19 cellular contexts compared by ENCODE assay signal in genomic region chr19:49835562-49835961, GRCh38. TPM values are rescaled to one million over a fixed set of nuclear protein-coding genes. Genes with fewer than 3 reads are reported as not detected.
DNase-seq lines count a peak whose midpoint lies in the region; ATAC-seq, FAIRE-seq and TF ChIP-seq lines count a peak whose summit lies in the region.
"Had no signal": no experiment of that assay in that cellular context is flagged by ENCODE, and none has a peak within 500 bp of the region (broad histone marks: within the 10 kb centered on the region; RNA-seq: fewer than 3 reads in every experiment).

No MANE protein-coding gene starts in this region.

- DNase-seq in cardiac muscle cell (ENCODE audit: low read depth in 1 of 2, low spot score in 1 of 2) = no peak
- DNase-seq in left cardiac atrium = no peak
- DNase-seq in RWPE2 (ENCODE audit: low spot score) = peak; percentile 60
- no peak for DNase-seq in mesenchymal stem cell
- DNase-seq in NCI-H128 (lab: John Stamatoyannopoulos, UW; ENCODE audit: unreplicated experiment) = no peak
- DNase-seq in dedifferentiated amniotic fluid mesenchymal stem cell (ENCODE audit: extremely low spot score) = no peak
- no peak for DNase-seq in GM19239 (ENCODE audit: insufficient read length, low spot score)
- DNase-seq: CD8-positive, alpha-beta T cell; DMS 273 treated with DMSO at 0.1 percent for 48 hours; DMS53; DND-41; EL; HFFc6 had no signal

- H2BK120ac ChIP-seq in mesenchymal stem cell (ENCODE audit: low read depth, low read length) = no peak overlapping the region

- peak overlapping the region; percentile 14 for H3K27ac ChIP-seq in cardiac muscle cell
- H3K27ac ChIP-seq in RWPE2 (ENCODE audit: poor library complexity, severe bottlenecking) = no peak overlapping the region
- no peak overlapping the region for H3K27ac ChIP-seq in mesenchymal stem cell (ENCODE audit: low read length, poor library complexity, severe bottlenecking)
- peak overlapping the region; percentile 96 for H3K27ac ChIP-seq in skeletal muscle tissue (ENCODE audit: low read depth, low read length)
- H3K27ac ChIP-seq: BLaER1 treated with 17β-estradiol and CSF1 and Interleukin-3, amounts not matched to agents 10 nM and 100 nM had no signal

- H3K9ac ChIP-seq in mesenchymal stem cell (ENCODE audit: low read length) = no peak overlapping the region
- H3K9ac ChIP-seq in skeletal muscle tissue (ENCODE audit: low read depth in 1 of 3, low read length in 3 of 3) = peak overlapping the region in 1 of 3 donors; percentile 40
- H3K9ac ChIP-seq: BLaER1 treated with 17β-estradiol and CSF1 and Interleukin-3, amounts not matched to agents 10 nM and 100 nM had no signal

- H3K36me3 ChIP-seq in cardiac muscle cell (peaks cover 31% of the 10 kb centered on the region), RWPE2 (ENCODE audit: low read depth) (peaks cover 59% of the 10 kb centered on the region), mesenchymal stem cell (ENCODE audit: control insufficient read depth in 1 of 2, insufficient read depth in 2 of 2, low read depth in 1 of 2, low read length in 2 of 2) (peaks cover 92 to 97% of the 10 kb centered on the region in 2 experiments), skeletal muscle tissue (ENCODE audit: control insufficient read depth in 3 of 3, insufficient read depth in 3 of 3, low read length in 3 of 3) (peaks cover 55 to 66% (median 59%) of the 10 kb centered on the region in 3 donors)

- H3K9me3 ChIP-seq in cardiac muscle cell (ENCODE audit: low read depth) (no peaks in the 10 kb centered on the region), RWPE2 (ENCODE audit: severe bottlenecking) (no peaks in the 10 kb centered on the region), mesenchymal stem cell (ENCODE audit: control insufficient read depth, low read length) (no peaks in the 10 kb centered on the region), skeletal muscle tissue (ENCODE audit: control insufficient read depth in 3 of 3, low read length in 3 of 3) (no peaks in the 10 kb centered on the region)
- H3K9me3 ChIP-seq: BLaER1 treated with 17β-estradiol and CSF1 and Interleukin-3, amounts not matched to agents 10 nM and 100 nM had no signal

- 96% methylated on average over 8 of the region's 12 CpGs for WGBS in mesenchymal stem cell

- no peak overlapping the region for H2BK12ac ChIP-seq in mesenchymal stem cell (ENCODE audit: low read length in 2 of 2)

- no peak overlapping the region for H3K23ac ChIP-seq in mesenchymal stem cell (ENCODE audit: low read length in 2 of 2)

- H3K79me1 ChIP-seq in mesenchymal stem cell (replicated peaks; ENCODE audit: low read length, poor library complexity, severe bottlenecking) = peaks cover 43% of the 10 kb centered on the region

- peak overlapping the region; percentile 7 for H2BK15ac ChIP-seq in mesenchymal stem cell (ENCODE audit: low read depth, poor library complexity, severe bottlenecking)

- no peak overlapping the region for H4K8ac ChIP-seq in mesenchymal stem cell (ENCODE audit: low read length)

- H2AK5ac ChIP-seq in mesenchymal stem cell (ENCODE audit: low read length, severe bottlenecking) = no peak overlapping the region

- H3K18ac ChIP-seq in mesenchymal stem cell (ENCODE audit: low read depth in 1 of 2, low read length in 2 of 2) = no peak overlapping the region

- H3K4me1 ChIP-seq in cardiac muscle cell (ENCODE audit: low read depth) (peaks cover 11% of the 10 kb centered on the region), RWPE2 (ENCODE audit: insufficient read depth, poor library complexity, severe bottlenecking) (no peaks in the 10 kb centered on the region), mesenchymal stem cell (ENCODE audit: control insufficient read depth, insufficient read depth, low read depth, low read length) (peaks cover 28% of the 10 kb centered on the region), skeletal muscle tissue (ENCODE audit: control insufficient read depth in 3 of 3, insufficient read depth in 3 of 3, low read length in 3 of 3) (peaks cover 22 to 39% (median 34%) of the 10 kb centered on the region in 3 donors)

- intact Hi-C loops in left cardiac atrium (cut with DNase I) = no loop called here

- no peak for FAIRE-seq in GM19239 (lab: Jason Lieb, UNC)
- FAIRE-seq: GM12878, H54 had no signal

- H3K4me2 ChIP-seq in mesenchymal stem cell (ENCODE audit: low read length, poor library complexity, severe bottlenecking) = no peak overlapping the region
- H3K4me2 ChIP-seq: BLaER1 treated with 17β-estradiol and CSF1 and Interleukin-3, amounts not matched to agents 10 nM and 100 nM; GM23338 had no signal

- no peak overlapping the region for H3K14ac ChIP-seq in mesenchymal stem cell (ENCODE audit: low read length in 2 of 2)

- ATAC-seq in left cardiac atrium (no peak), RWPE2 (ENCODE audit: low read depth) (no peak)
- ATAC-seq: CD8-positive, alpha-beta T cell; GM12878; HCT116 had no signal

- H3K27me3 ChIP-seq in cardiac muscle cell (no peaks in the 10 kb centered on the region), RWPE2 (ENCODE audit: insufficient read depth, poor library complexity, severe bottlenecking) (no peaks in the 10 kb centered on the region), mesenchymal stem cell (ENCODE audit: control insufficient read depth in 1 of 2, insufficient read depth in 1 of 2, low read length in 2 of 2) (no peaks in the 10 kb centered on the region), skeletal muscle tissue (ENCODE audit: control insufficient read depth in 3 of 3, insufficient read depth in 3 of 3, low read length in 3 of 3) (no peaks in the 10 kb centered on the region)
- H3K27me3 ChIP-seq: BLaER1 treated with 17β-estradiol and CSF1 and Interleukin-3, amounts not matched to agents 10 nM and 100 nM had no signal

- H2AFZ ChIP-seq in mesenchymal stem cell (ENCODE audit: low read depth, low read length) = no peak overlapping the region
- H2AFZ ChIP-seq: GM23338 had no signal

- TF ChIP-seq CTCF in cardiac muscle cell (IDR thresholded peaks at IDR 0.05; ENCODE audit: low read depth, low read length) (no peak), RWPE2 (IDR thresholded peaks at IDR 0.05; ENCODE audit: poor library complexity, severe bottlenecking) (no peak)

- no peak overlapping the region for H3K4me3 ChIP-seq in cardiac muscle cell
- H3K4me3 ChIP-seq in RWPE2 (ENCODE audit: severe bottlenecking) = no peak overlapping the region
- no peak overlapping the region for H3K4me3 ChIP-seq in mesenchymal stem cell (ENCODE audit: insufficient read depth in 1 of 2, low read depth in 1 of 2, low read length in 2 of 2)
- no peak overlapping the region for H3K4me3 ChIP-seq in skeletal muscle tissue (ENCODE audit: low read length in 3 of 3)
- H3K4me3 ChIP-seq: BLaER1 treated with 17β-estradiol and CSF1 and Interleukin-3, amounts not matched to agents 10 nM and 100 nM; GM12878; GM23338 had no signal

- no peak overlapping the region for H3K4ac ChIP-seq in mesenchymal stem cell (ENCODE audit: low read depth in 1 of 2, low read length in 2 of 2)

- H2BK5ac ChIP-seq in mesenchymal stem cell (ENCODE audit: low read depth, low read length, poor library complexity, severe bottlenecking) = no peak overlapping the region

- no peak overlapping the region for H4K91ac ChIP-seq in mesenchymal stem cell (ENCODE audit: low read length)

RNA-seq across cellular contexts. Expression of gene PTOV1, which starts 15.4 kb away (rescaled TPM):
- total RNA-seq in cardiac muscle cell (290 and 380 TPM in 2 replicates), left cardiac atrium (100 to 1,000 TPM; 113 to 122 TPM), skeletal muscle tissue (63.7 TPM)
- polyA plus RNA-seq in cardiac muscle cell = 445 and 583 TPM in 2 replicates
- 141 TPM for polyA plus RNA-seq in mesenchymal stem cell (2013, experiment 1 of 2)
- polyA plus RNA-seq in mesenchymal stem cell (2013, experiment 2 of 2) = 146 TPM

RNA-seq across cellular contexts. Expression of gene MED25, which starts 17.5 kb away (rescaled TPM):
- total RNA-seq in cardiac muscle cell (68.7 and 83.7 TPM in 2 replicates), left cardiac atrium (10 to 100 TPM; 48.7 to 55.6 TPM), skeletal muscle tissue (11.0 TPM)
- polyA plus RNA-seq in cardiac muscle cell = 69.9 and 73.2 TPM in 2 replicates
- polyA plus RNA-seq in mesenchymal stem cell (2013, experiment 1 of 2) = 33.3 TPM
- 33.3 TPM for polyA plus RNA-seq in mesenchymal stem cell (2013, experiment 2 of 2)

RNA-seq across cellular contexts. Expression of gene FUZ, which starts 22.5 kb away (rescaled TPM):
- total RNA-seq in cardiac muscle cell = 37.8 and 60.8 TPM in 2 replicates
- 35.6 and 39.0 TPM in 2 replicates for polyA plus RNA-seq in cardiac muscle cell
- total RNA-seq in left cardiac atrium = 10 to 100 TPM; 11.0 to 16.2 TPM
- polyA plus RNA-seq in mesenchymal stem cell (2013, experiment 1 of 2) = 5.5 TPM
- 5.0 TPM for polyA plus RNA-seq in mesenchymal stem cell (2013, experiment 2 of 2)
- 12.5 TPM for total RNA-seq in skeletal muscle tissue

RNA-seq across cellular contexts. Expression of gene PNKP, which starts 31.8 kb away (rescaled TPM):
- total RNA-seq in cardiac muscle cell = 73.8 and 74.5 TPM in 2 replicates
- 69.7 and 98.4 TPM in 2 replicates for polyA plus RNA-seq in cardiac muscle cell
- 10 to 100 TPM; 38.7 to 54.5 TPM for total RNA-seq in left cardiac atrium
- 46.8 TPM for polyA plus RNA-seq in mesenchymal stem cell (2013, experiment 1 of 2)
- polyA plus RNA-seq in mesenchymal stem cell (2013, experiment 2 of 2) = 44.2 TPM
- total RNA-seq in skeletal muscle tissue = 17.2 TPM

RNA-seq across cellular contexts. Expression of gene AKT1S1, which starts 41.6 kb away (rescaled TPM):
- 27.5 and 36.9 TPM in 2 replicates for total RNA-seq in cardiac muscle cell
- polyA plus RNA-seq in cardiac muscle cell = 45.4 and 66.2 TPM in 2 replicates
- total RNA-seq in left cardiac atrium = 10 to 100 TPM; 33.5 to 36.6 TPM
- 107 TPM for polyA plus RNA-seq in mesenchymal stem cell (2013, experiment 1 of 2)
- polyA plus RNA-seq in mesenchymal stem cell (2013, experiment 2 of 2) = 104 TPM
- total RNA-seq in skeletal muscle tissue = 3.1 TPM

Comparison
In these comparisons a context has a peak if more than half of its experiments do, and no peak if none do; other contexts are left out.
1. H3K27ac ChIP-seq: peak in cardiac muscle cell (single experiment) and skeletal muscle tissue (single experiment); none in RWPE2 (single experiment) and mesenchymal stem cell (single experiment).